8 cellular contexts compared by ENCODE assay signal in the genomic region with DNA sequence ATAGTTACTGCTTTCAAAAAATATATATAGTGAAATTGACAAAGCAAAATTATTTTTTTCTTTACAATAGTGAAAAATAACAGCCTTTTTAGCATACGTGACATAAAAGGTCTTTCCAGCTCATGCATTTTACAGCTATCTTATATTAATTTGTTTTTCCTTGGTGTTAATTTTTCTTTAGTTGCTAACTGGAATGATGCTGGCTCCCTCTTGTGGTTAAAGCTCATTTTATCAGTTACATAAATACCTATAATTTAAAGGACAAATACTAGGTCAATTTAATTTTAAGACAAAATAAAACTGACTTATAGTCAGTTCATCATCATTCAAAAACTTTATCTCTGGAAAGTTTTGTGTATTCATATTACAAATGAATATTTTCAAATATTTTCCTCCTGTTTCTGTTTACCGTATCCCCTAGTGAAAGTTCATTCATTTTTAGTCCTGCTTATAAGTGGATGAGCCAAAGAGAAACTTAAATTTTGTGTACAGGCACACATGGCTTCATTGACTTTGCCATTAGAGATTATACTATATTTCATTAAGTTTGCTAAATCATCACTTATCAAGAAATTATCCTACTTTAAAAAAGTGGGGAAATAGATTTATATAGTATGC. TPM values are rescaled to one million over a fixed set of nuclear protein-coding genes. Genes with fewer than 3 reads are reported as not detected.
DNase-seq lines count a peak whose midpoint lies in the region; ATAC-seq, FAIRE-seq and TF ChIP-seq lines count a peak whose summit lies in the region.

No MANE protein-coding gene starts in this region.

- H3K36me3 ChIP-seq in heart left ventricle = peaks cover 0 to 60% (median 20%) of the 10 kb centered on the region in 9 donors
- H3K36me3 ChIP-seq in parathyroid adenoma (ENCODE audit: control insufficient read depth, insufficient read depth, low read length) = no peaks in the 10 kb centered on the region

- no peak overlapping the region for H3K4me3 ChIP-seq in heart left ventricle
- no peak overlapping the region for H3K4me3 ChIP-seq in parathyroid adenoma (ENCODE audit: low read depth, low read length)

- no peak overlapping the region for H2AFZ ChIP-seq in parathyroid adenoma

- H3K27me3 ChIP-seq in heart left ventricle (no peaks in the 10 kb centered on the region), parathyroid adenoma (ENCODE audit: control insufficient read depth, insufficient read depth, low read length) (no peaks in the 10 kb centered on the region)

- no peak for DNase-seq in heart left ventricle
- DNase-seq in Right ventricle myocardium inferior (ENCODE audit: missing footprints) = no peak
- DNase-seq in NCI-H2227 treated with DMSO at 0.1 percent for 48 hours (lab: John Stamatoyannopoulos, UW) = peak; percentile 17
- DNase-seq in epidermal melanocyte (ENCODE audit: insufficient read length, low spot score) = no peak

- H3K4me1 ChIP-seq in heart left ventricle (no peaks in the 10 kb centered on the region), parathyroid adenoma (peaks cover 12% of the 10 kb centered on the region)

- H3K27ac ChIP-seq in heart left ventricle (no peak overlapping the region), parathyroid adenoma (peak overlapping the region; percentile 79)

- no peak for TF ChIP-seq POLR2A in heart left ventricle (IDR thresholded peaks at IDR 0.05)

- H3K4me2 ChIP-seq in parathyroid adenoma (ENCODE audit: low read length) = no peak overlapping the region

- peak; percentile 30 to 73 (median 60) for TF ChIP-seq CTCF in heart left ventricle (IDR thresholded peaks at IDR 0.05)
- TF ChIP-seq CTCF in parathyroid adenoma (IDR thresholded peaks at IDR 0.05) = peak; percentile 58

- H3K9me3 ChIP-seq in heart left ventricle (no peaks in the 10 kb centered on the region), parathyroid adenoma (ENCODE audit: control insufficient read depth, low read length) (no peaks in the 10 kb centered on the region)

- peak; percentile 95 for FAIRE-seq in endometrium (lab: Jason Lieb, UNC)

- 82 to 87% (median 85%) methylated on average over 2 of the region's 2 CpGs for WGBS in heart left ventricle, 4 donors

- H3K79me2 ChIP-seq in parathyroid adenoma = no peaks in the 10 kb centered on the region

- ATAC-seq in heart left ventricle = no peak
- no peak for ATAC-seq in Right ventricle myocardium inferior
- no peak for ATAC-seq in GM19023 (IDR thresholded peaks at IDR 0.05; ENCODE audit: unreplicated experiment)
- no peak for ATAC-seq in GM21528 (IDR thresholded peaks at IDR 0.05; ENCODE audit: low FRiP score, unreplicated experiment)

- no peak overlapping the region for H3K9ac ChIP-seq in parathyroid adenoma

- intact Hi-C loops in heart left ventricle (cut with DNase I) = loop anchor here in 7 of 10 donors (5.0 to 10.0 kb wide), 5 partner anchors 182 to 382 kb away; a partner anchor contains a TSS
- intact Hi-C loops in Right ventricle myocardium inferior (cut with DNase I) = loop anchor here (5.0 kb wide), 1 partner anchor 185 kb away; no protein-coding TSS in a partner anchor

RNA-seq across cellular contexts. Expression of a gene that starts 9.9 kb away (rescaled TPM):
- total RNA-seq in heart left ventricle (10 to 100 TPM in 7 of 9 donors, 1 to 10 TPM in 2; 6.7 to 15.5 (median 12.5) TPM), Right ventricle myocardium inferior (13.5 TPM)
- polyA plus RNA-seq in heart left ventricle = 10 to 100 TPM; 10.6 to 11.3 TPM

RNA-seq across cellular contexts. Expression of a gene that starts 54.5 kb away (rescaled TPM):
- total RNA-seq in heart left ventricle (1 to 10 TPM; 5.2 to 9.6 (median 7.7) TPM), Right ventricle myocardium inferior (9.3 TPM)
- 1 to 10 TPM; 5.2 to 6.9 TPM for polyA plus RNA-seq in heart left ventricle
